8 cellular contexts compared by ENCODE assay signal in the genomic region with DNA sequence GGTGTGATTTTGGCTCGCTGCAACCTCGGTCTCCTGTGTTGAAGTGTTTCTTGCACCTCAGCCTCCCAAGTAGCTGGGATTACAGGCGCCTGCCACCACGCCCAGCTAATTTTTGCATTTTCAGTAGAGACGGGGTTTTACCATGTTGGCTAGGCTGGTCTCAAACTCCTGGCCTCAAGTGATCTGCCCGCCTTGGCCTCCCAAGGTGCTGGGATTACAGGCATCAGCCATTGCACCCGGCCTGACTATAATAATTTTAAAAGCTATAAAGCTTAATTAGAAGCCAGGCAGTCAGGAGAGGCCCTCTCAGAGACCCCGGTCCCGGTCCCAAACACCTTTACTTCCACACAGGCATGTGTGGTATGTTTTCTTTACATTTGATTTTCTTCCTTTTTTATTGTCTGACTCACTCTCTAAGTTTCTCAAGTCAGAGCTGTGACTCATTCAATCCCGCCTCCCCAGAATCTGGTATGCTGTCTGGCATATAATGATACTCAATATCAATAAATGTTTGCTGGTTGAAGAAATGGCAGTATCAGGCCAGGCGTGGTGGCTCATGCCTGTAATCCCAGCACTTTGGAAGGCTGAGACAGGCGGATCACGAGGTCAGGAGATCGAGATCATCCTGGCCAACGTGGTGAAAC. TPM values are rescaled to one million over a fixed set of nuclear protein-coding genes. Genes with fewer than 3 reads are reported as not detected.
A peak's percentile ranks its signal among the peaks of the same experiment; 100 is the strongest.
DNase-seq lines count a peak whose midpoint lies in the region; ATAC-seq, FAIRE-seq and TF ChIP-seq lines count a peak whose summit lies in the region.
"Not testable (repeated sequence)": the region's sequence is repeated elsewhere in the genome, so short reads cannot be mapped to it uniquely, and the experiment has no call there.

No MANE protein-coding gene starts in this region.

- H3K36me3 ChIP-seq in CD4-positive, CD25-positive, alpha-beta regulatory T cell (ENCODE audit: control insufficient read depth, insufficient read depth, low read length): peaks cover 12% of the 10 kb centered on the region
- not testable (repeated sequence) for H3K36me3 ChIP-seq in brain microvascular endothelial cell (replicated peaks)

- H3K9me3 ChIP-seq in CD4-positive, CD25-positive, alpha-beta regulatory T cell (ENCODE audit: control insufficient read depth in 2 of 2, low read length in 2 of 2): not testable (repeated sequence)

- not testable (repeated sequence) for H3K9me3 Mint-ChIP-seq in CD4-positive, CD25-positive, alpha-beta regulatory T cell; progenitor cell of endocrine pancreas (ENCODE audit: low read depth); stimulated activated naive CD8-positive, alpha-beta T cell treated with anti-CD3 and anti-CD28 coated beads, Interleukin-15, Interleukin-2, amounts not matched to agents 100 ng/mL and 50 ng/mL, for 24 hours

- not testable (repeated sequence) for FAIRE-seq in HTR-8/SVneo (lab: Jason Lieb, UNC)

- peaks cover 32% of the 10 kb centered on the region for H3K4me1 ChIP-seq in CD4-positive, CD25-positive, alpha-beta regulatory T cell (ENCODE audit: control insufficient read depth, insufficient read depth, low read length, poor library complexity, severe bottlenecking)

- not testable (repeated sequence) for H3K27me3 Mint-ChIP-seq in CD4-positive, CD25-positive, alpha-beta regulatory T cell; progenitor cell of endocrine pancreas; stimulated activated naive CD8-positive, alpha-beta T cell treated with anti-CD3 and anti-CD28 coated beads, Interleukin-15, Interleukin-2, amounts not matched to agents 100 ng/mL and 50 ng/mL, for 24 hours

- H3K36me3 Mint-ChIP-seq in CD4-positive, CD25-positive, alpha-beta regulatory T cell; progenitor cell of endocrine pancreas (ENCODE audit: insufficient read depth): not testable (repeated sequence)
- peaks cover 45% of the 10 kb centered on the region for H3K36me3 Mint-ChIP-seq in stimulated activated naive CD8-positive, alpha-beta T cell treated with anti-CD3 and anti-CD28 coated beads, Interleukin-15, Interleukin-2, amounts not matched to agents 100 ng/mL and 50 ng/mL, for 24 hours (ENCODE audit: low read depth)

- H3K27ac ChIP-seq in CD4-positive, CD25-positive, alpha-beta regulatory T cell (ENCODE audit: insufficient read depth, low read length, poor library complexity, severe bottlenecking): not testable (repeated sequence)
- peak overlapping the region; percentile 43 for H3K27ac ChIP-seq in brain microvascular endothelial cell

- peaks cover 20 to 81% (median 60%) of the 10 kb centered on the region in 4 donors for H3K4me1 Mint-ChIP-seq in CD4-positive, CD25-positive, alpha-beta regulatory T cell
- peaks cover 28% of the 10 kb centered on the region for H3K4me1 Mint-ChIP-seq in progenitor cell of endocrine pancreas (ENCODE audit: low read depth)
- peaks cover 85% of the 10 kb centered on the region for H3K4me1 Mint-ChIP-seq in stimulated activated naive CD8-positive, alpha-beta T cell treated with anti-CD3 and anti-CD28 coated beads, Interleukin-15, Interleukin-2, amounts not matched to agents 100 ng/mL and 50 ng/mL, for 24 hours (ENCODE audit: low read depth)

- not testable (repeated sequence) for H3K27me3 ChIP-seq in CD4-positive, CD25-positive, alpha-beta regulatory T cell (ENCODE audit: control insufficient read depth, insufficient read depth, low read length); brain microvascular endothelial cell (replicated peaks)

- in situ Hi-C loops in brain microvascular endothelial cell (cut with HindIII; ENCODE audit: low pct_ligation_motif_present, low sequenced_read_pairs): not testable (repeated sequence)

- TF ChIP-seq CTCF in brain microvascular endothelial cell (IDR thresholded peaks at IDR 0.05; ENCODE audit: low read depth, low read length, missing control alignments); foreskin fibroblast (IDR thresholded peaks at IDR 0.05; ENCODE audit: low read depth, low read length); progenitor cell of endocrine pancreas (IDR thresholded peaks at IDR 0.05; ENCODE audit: unreplicated experiment): not testable (repeated sequence)

- not testable (repeated sequence) for H3K4me3 ChIP-seq in CD4-positive, CD25-positive, alpha-beta regulatory T cell (ENCODE audit: low read depth, low read length); brain microvascular endothelial cell (ENCODE audit: low read depth, low read length); foreskin fibroblast (ENCODE audit: low read depth in 1 of 2, low read length in 2 of 2)

- peak overlapping the region in 1 of 4 donors; percentile 4 for H3K4me3 Mint-ChIP-seq in CD4-positive, CD25-positive, alpha-beta regulatory T cell
- not testable (repeated sequence) for H3K4me3 Mint-ChIP-seq in progenitor cell of endocrine pancreas (ENCODE audit: low read depth); stimulated activated naive CD8-positive, alpha-beta T cell treated with anti-CD3 and anti-CD28 coated beads, Interleukin-15, Interleukin-2, amounts not matched to agents 100 ng/mL and 50 ng/mL, for 24 hours

- H3K27ac Mint-ChIP-seq in CD4-positive, CD25-positive, alpha-beta regulatory T cell: peak overlapping the region in 2 of 3 donors; percentile 15 to 79
- H3K27ac Mint-ChIP-seq in progenitor cell of endocrine pancreas: peak overlapping the region; percentile 80
- peak overlapping the region; percentile 58 for H3K27ac Mint-ChIP-seq in stimulated activated naive CD8-positive, alpha-beta T cell treated with anti-CD3 and anti-CD28 coated beads, Interleukin-15, Interleukin-2, amounts not matched to agents 100 ng/mL and 50 ng/mL, for 24 hours

- ATAC-seq in CD4-positive, CD25-positive, alpha-beta regulatory T cell (ENCODE audit: low read depth in 2 of 2): not testable (repeated sequence)

- DNase-seq in CD4-positive, CD25-positive, alpha-beta regulatory T cell; progenitor cell of endocrine pancreas (ENCODE audit: low spot score, unreplicated experiment): not testable (repeated sequence)
- DNase-seq in HTR-8/SVneo (ENCODE audit: insufficient read length, low spot score) (peak; percentile 97), SIG-M5 treated with dmso at 0.1 percent for 504 hours (lab: John Stamatoyannopoulos, UW; ENCODE audit: unreplicated experiment) (peak; percentile 75), activated T-cell treated with anti-CD3 and anti-CD28 coated beads for 24 hours (ENCODE audit: low read depth) (peak; percentile 30), brain microvascular endothelial cell (peak; percentile 88), foreskin fibroblast (peak; percentile 79 to 88)

RNA-seq across cellular contexts. Expression of gene UBE2V1, which starts 9.4 kb away (rescaled TPM):
- total RNA-seq in CD4-positive, CD25-positive, alpha-beta regulatory T cell: 124 TPM
- 100 to 1,000 TPM; 115 to 130 (median 127) TPM for polyA plus RNA-seq in CD4-positive, CD25-positive, alpha-beta regulatory T cell
- 150 and 157 TPM in 2 replicates for total RNA-seq in progenitor cell of endocrine pancreas

RNA-seq across cellular contexts. Expression of gene PEDS1, which starts 49.9 kb away (rescaled TPM):
- total RNA-seq in CD4-positive, CD25-positive, alpha-beta regulatory T cell: 26.4 TPM
- 10 to 100 TPM; 16.8 to 18.3 (median 17.8) TPM for polyA plus RNA-seq in CD4-positive, CD25-positive, alpha-beta regulatory T cell
- total RNA-seq in progenitor cell of endocrine pancreas: 26.0 and 31.0 TPM in 2 replicates
